ENCODE assay signal across 10 cellular contexts in genomic region chr6:24574809-24575208, GRCh38.
DNase-seq lines count a peak whose midpoint lies in the region; ATAC-seq and TF ChIP-seq lines count a peak whose summit lies in the region.
"Had no signal": no experiment of that assay in that cellular context is flagged by ENCODE, and none has a peak within 500 bp of the region (broad histone marks: within the 10 kb centered on the region; RNA-seq: fewer than 3 reads in every experiment).

No MANE protein-coding gene starts in this region.

- CTCF ChIA-PET in WTC11 (lab: Charles Lee) = no interaction called here

- peaks cover 4% of the 10 kb centered on the region for H3K4me1 Mint-ChIP-seq in WTC11

- POLR2A ChIA-PET in WTC11 (lab: Charles Lee) = no interaction called here

- H3K4me3 Mint-ChIP-seq in WTC11 = no peak overlapping the region

- no peak overlapping the region for H3K27ac Mint-ChIP-seq in WTC11

- no peak for TF ChIP-seq CTCF in WTC11 (IDR thresholded peaks at IDR 0.05)

- DNase-seq in germinal center (ENCODE audit: low spot score) (peak; percentile 45), WTC11 (ENCODE audit: low spot score) (no peak), HPDE6-E6E7 (ENCODE audit: extremely low spot score) (no peak), NCI-H2029 treated with DMSO at 0.1 percent for 48 hours (lab: John Stamatoyannopoulos, UW) (no peak)
- DNase-seq: DND-41, T1000 had no signal

- ATAC-seq in GM18502 (IDR thresholded peaks at IDR 0.05; ENCODE audit: poor library complexity, unreplicated experiment) (peak; percentile 86), GM21529 (IDR thresholded peaks at IDR 0.05; ENCODE audit: unreplicated experiment) (peak; percentile 95), HG03575 (IDR thresholded peaks at IDR 0.05; ENCODE audit: extremely low read depth, insufficient number of reproducible peaks, low FRiP score, unreplicated experiment) (peak; percentile 79), WTC11 (no peak), HG03196 (IDR thresholded peaks at IDR 0.05; ENCODE audit: unreplicated experiment) (no peak)

- peaks cover 26% of the 10 kb centered on the region for H3K27me3 Mint-ChIP-seq in WTC11 (ENCODE audit: low read depth)

- H3K9me3 Mint-ChIP-seq in WTC11 = no peaks in the 10 kb centered on the region

- H3K36me3 Mint-ChIP-seq in WTC11 = no peaks in the 10 kb centered on the region

TF ChIP-seq in WTC11, 78 proteins besides CTCF, POLR2A, EP300 and RAD21 (continues in another document):
- no peak for TF ChIP-seq ZNF317 (CRISPR knock-in tag; IDR thresholded peaks at IDR 0.05; ENCODE audit: borderline replicate concordance, low read depth)
- TF ChIP-seq KAT7 (CRISPR knock-in tag; IDR thresholded peaks at IDR 0.05; ENCODE audit: borderline replicate concordance) = no peak
- no peak for TF ChIP-seq GRHL2 (CRISPR knock-in tag; IDR thresholded peaks at IDR 0.05; ENCODE audit: insufficient replicate concordance, severe bottlenecking)
- no peak for TF ChIP-seq ZBTB21 (CRISPR knock-in tag; IDR thresholded peaks at IDR 0.05; ENCODE audit: borderline replicate concordance)
- TF ChIP-seq TEAD4 (CRISPR knock-in tag; IDR thresholded peaks at IDR 0.05) = no peak
- TF ChIP-seq, protein P1, sequence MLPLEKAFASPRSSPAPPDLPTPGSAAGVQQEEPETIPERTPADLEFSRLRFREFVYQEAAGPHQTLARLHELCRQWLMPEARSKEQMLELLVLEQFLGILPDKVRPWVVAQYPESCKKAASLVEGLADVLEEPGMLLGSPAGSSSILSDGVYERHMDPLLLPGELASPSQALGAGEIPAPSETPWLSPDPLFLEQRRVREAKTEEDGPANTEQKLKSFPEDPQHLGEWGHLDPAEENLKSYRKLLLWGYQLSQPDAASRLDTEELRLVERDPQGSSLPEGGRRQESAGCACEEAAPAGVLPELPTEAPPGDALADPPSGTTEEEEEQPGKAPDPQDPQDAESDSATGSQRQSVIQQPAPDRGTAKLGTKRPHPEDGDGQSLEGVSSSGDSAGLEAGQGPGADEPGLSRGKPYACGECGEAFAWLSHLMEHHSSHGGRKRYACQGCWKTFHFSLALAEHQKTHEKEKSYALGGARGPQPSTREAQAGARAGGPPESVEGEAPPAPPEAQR (CRISPR knock-in tag; IDR thresholded peaks at IDR 0.05) = no peak
- TF ChIP-seq RORB (CRISPR knock-in tag; IDR thresholded peaks at IDR 0.05) = no peak
- TF ChIP-seq RELA (CRISPR knock-in tag; IDR thresholded peaks at IDR 0.05; ENCODE audit: borderline replicate concordance) = no peak
- no peak for TF ChIP-seq ZNF671 (CRISPR knock-in tag; IDR thresholded peaks at IDR 0.05)
- TF ChIP-seq, protein P2, sequence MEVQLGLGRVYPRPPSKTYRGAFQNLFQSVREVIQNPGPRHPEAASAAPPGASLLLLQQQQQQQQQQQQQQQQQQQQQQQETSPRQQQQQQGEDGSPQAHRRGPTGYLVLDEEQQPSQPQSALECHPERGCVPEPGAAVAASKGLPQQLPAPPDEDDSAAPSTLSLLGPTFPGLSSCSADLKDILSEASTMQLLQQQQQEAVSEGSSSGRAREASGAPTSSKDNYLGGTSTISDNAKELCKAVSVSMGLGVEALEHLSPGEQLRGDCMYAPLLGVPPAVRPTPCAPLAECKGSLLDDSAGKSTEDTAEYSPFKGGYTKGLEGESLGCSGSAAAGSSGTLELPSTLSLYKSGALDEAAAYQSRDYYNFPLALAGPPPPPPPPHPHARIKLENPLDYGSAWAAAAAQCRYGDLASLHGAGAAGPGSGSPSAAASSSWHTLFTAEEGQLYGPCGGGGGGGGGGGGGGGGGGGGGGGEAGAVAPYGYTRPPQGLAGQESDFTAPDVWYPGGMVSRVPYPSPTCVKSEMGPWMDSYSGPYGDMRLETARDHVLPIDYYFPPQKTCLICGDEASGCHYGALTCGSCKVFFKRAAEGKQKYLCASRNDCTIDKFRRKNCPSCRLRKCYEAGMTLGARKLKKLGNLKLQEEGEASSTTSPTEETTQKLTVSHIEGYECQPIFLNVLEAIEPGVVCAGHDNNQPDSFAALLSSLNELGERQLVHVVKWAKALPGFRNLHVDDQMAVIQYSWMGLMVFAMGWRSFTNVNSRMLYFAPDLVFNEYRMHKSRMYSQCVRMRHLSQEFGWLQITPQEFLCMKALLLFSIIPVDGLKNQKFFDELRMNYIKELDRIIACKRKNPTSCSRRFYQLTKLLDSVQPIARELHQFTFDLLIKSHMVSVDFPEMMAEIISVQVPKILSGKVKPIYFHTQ (CRISPR knock-in tag; IDR thresholded peaks at IDR 0.05) = no peak
- TF ChIP-seq, protein P3, sequence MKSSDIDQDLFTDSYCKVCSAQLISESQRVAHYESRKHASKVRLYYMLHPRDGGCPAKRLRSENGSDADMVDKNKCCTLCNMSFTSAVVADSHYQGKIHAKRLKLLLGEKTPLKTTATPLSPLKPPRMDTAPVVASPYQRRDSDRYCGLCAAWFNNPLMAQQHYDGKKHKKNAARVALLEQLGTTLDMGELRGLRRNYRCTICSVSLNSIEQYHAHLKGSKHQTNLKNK (CRISPR knock-in tag; IDR thresholded peaks at IDR 0.05) = no peak
- TF ChIP-seq, protein P4, sequence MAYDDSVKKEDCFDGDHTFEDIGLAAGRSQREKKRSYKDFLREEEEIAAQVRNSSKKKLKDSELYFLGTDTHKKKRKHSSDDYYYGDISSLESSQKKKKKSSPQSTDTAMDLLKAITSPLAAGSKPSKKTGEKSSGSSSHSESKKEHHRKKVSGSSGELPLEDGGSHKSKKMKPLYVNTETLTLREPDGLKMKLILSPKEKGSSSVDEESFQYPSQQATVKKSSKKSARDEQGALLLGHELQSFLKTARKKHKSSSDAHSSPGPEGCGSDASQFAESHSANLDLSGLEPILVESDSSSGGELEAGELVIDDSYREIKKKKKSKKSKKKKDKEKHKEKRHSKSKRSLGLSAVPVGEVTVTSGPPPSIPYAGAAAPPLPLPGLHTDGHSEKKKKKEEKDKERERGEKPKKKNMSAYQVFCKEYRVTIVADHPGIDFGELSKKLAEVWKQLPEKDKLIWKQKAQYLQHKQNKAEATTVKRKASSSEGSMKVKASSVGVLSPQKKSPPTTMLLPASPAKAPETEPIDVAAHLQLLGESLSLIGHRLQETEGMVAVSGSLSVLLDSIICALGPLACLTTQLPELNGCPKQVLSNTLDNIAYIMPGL (CRISPR knock-in tag; IDR thresholded peaks at IDR 0.05) = no peak
- TF ChIP-seq, protein P5, sequence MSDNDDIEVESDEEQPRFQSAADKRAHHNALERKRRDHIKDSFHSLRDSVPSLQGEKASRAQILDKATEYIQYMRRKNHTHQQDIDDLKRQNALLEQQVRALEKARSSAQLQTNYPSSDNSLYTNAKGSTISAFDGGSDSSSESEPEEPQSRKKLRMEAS (CRISPR knock-in tag; IDR thresholded peaks at IDR 0.05) = no peak
- TF ChIP-seq, protein P6, sequence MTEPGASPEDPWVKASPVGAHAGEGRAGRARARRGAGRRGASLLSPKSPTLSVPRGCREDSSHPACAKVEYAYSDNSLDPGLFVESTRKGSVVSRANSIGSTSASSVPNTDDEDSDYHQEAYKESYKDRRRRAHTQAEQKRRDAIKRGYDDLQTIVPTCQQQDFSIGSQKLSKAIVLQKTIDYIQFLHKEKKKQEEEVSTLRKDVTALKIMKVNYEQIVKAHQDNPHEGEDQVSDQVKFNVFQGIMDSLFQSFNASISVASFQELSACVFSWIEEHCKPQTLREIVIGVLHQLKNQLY (CRISPR knock-in tag; IDR thresholded peaks at IDR 0.05) = no peak
- no peak for TF ChIP-seq TEAD1 (CRISPR knock-in tag; IDR thresholded peaks at IDR 0.05)
- TF ChIP-seq, protein P7, sequence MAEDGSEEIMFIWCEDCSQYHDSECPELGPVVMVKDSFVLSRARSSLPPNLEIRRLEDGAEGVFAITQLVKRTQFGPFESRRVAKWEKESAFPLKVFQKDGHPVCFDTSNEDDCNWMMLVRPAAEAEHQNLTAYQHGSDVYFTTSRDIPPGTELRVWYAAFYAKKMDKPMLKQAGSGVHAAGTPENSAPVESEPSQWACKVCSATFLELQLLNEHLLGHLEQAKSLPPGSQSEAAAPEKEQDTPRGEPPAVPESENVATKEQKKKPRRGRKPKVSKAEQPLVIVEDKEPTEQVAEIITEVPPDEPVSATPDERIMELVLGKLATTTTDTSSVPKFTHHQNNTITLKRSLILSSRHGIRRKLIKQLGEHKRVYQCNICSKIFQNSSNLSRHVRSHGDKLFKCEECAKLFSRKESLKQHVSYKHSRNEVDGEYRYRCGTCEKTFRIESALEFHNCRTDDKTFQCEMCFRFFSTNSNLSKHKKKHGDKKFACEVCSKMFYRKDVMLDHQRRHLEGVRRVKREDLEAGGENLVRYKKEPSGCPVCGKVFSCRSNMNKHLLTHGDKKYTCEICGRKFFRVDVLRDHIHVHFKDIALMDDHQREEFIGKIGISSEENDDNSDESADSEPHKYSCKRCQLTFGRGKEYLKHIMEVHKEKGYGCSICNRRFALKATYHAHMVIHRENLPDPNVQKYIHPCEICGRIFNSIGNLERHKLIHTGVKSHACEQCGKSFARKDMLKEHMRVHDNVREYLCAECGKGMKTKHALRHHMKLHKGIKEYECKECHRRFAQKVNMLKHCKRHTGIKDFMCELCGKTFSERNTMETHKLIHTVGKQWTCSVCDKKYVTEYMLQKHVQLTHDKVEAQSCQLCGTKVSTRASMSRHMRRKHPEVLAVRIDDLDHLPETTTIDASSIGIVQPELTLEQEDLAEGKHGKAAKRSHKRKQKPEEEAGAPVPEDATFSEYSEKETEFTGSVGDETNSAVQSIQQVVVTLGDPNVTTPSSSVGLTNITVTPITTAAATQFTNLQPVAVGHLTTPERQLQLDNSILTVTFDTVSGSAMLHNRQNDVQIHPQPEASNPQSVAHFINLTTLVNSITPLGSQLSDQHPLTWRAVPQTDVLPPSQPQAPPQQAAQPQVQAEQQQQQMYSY (CRISPR knock-in tag; IDR thresholded peaks at IDR 0.05) = no peak
- TF ChIP-seq, protein P8, sequence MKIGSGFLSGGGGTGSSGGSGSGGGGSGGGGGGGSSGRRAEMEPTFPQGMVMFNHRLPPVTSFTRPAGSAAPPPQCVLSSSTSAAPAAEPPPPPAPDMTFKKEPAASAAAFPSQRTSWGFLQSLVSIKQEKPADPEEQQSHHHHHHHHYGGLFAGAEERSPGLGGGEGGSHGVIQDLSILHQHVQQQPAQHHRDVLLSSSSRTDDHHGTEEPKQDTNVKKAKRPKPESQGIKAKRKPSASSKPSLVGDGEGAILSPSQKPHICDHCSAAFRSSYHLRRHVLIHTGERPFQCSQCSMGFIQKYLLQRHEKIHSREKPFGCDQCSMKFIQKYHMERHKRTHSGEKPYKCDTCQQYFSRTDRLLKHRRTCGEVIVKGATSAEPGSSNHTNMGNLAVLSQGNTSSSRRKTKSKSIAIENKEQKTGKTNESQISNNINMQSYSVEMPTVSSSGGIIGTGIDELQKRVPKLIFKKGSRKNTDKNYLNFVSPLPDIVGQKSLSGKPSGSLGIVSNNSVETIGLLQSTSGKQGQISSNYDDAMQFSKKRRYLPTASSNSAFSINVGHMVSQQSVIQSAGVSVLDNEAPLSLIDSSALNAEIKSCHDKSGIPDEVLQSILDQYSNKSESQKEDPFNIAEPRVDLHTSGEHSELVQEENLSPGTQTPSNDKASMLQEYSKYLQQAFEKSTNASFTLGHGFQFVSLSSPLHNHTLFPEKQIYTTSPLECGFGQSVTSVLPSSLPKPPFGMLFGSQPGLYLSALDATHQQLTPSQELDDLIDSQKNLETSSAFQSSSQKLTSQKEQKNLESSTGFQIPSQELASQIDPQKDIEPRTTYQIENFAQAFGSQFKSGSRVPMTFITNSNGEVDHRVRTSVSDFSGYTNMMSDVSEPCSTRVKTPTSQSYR (CRISPR knock-in tag; IDR thresholded peaks at IDR 0.05) = no peak

Comparison
In these comparisons a context has a peak if more than half of its experiments do, and no peak if none do; other contexts are left out.
1. ATAC-seq: peak in GM18502 (single experiment), GM21529 (single experiment) and HG03575 (single experiment); none in WTC11 (single experiment) and HG03196 (single experiment).